Comparison of ENCODE assay signal across 10 cellular contexts in the genomic region with DNA sequence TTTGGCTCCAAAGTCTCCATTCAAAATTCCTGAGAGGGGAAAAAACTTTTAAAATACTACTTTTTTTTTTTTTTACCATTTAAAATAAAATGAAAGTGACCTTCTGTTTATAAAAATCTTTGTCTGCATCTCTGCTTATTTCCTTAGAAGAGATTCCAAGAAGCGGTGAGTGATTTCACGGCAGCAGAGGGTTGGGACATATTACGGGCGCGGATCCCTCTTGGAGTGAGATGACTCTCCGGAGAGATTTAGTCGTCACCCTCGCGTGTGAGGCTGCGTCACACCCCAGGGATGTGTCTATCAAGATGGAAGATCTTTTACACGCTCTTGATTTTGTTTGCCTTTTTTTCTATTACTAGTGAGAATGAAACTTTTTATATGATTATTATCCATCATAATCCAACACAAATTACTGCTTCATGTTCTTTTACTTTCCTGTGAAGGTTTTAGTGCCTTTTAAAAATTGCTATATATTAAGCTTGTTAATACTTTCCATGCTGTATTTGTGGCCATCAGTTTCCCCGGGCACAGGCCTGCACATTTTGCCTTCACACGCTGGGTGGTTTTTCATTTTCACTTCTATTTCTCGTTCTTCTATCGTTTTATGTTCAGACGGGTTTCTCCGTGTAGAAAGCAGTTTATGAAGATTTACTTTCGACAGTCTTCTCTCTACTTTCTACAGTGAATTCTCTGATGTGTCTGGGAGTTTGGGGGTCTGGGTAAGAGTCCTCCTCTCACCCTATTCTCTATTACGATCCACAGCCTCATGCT. TPM values are rescaled to one million over a fixed set of nuclear protein-coding genes. Genes with fewer than 3 reads are reported as not detected.
DNase-seq lines count a peak whose midpoint lies in the region; ATAC-seq and TF ChIP-seq lines count a peak whose summit lies in the region.
"Had no signal": no experiment of that assay in that cellular context is flagged by ENCODE, and none has a peak within 500 bp of the region (broad histone marks: within the 10 kb centered on the region; RNA-seq: fewer than 3 reads in every experiment).

No MANE protein-coding gene starts in this region.

- TF ChIP-seq EP300 in stomach (IDR thresholded peaks at IDR 0.05), result no peak

- no peak for TF ChIP-seq POLR2A in stomach (IDR thresholded peaks at IDR 0.05)

- peak overlapping the region; percentile 33 for H3K4me2 ChIP-seq in osteoblast (ENCODE audit: insufficient read depth, low read length)

- H2AFZ ChIP-seq in osteoblast (ENCODE audit: low read length), result no peak overlapping the region

- ATAC-seq in activated naive CD4-positive, alpha-beta T cell treated with anti-CD3 and anti-CD28 coated beads, Interleukin-2, amount 50 U/mL, for 72 hours, result no peak
- ATAC-seq in HG03354 (IDR thresholded peaks at IDR 0.05; ENCODE audit: poor library complexity, severe bottlenecking, unreplicated experiment) (no peak), omental fat pad (ENCODE audit: low FRiP score) (no peak)

- peaks cover 35 to 39% of the 10 kb centered on the region in 2 donors for H3K36me3 Mint-ChIP-seq in activated naive CD4-positive, alpha-beta T cell treated with anti-CD3 and anti-CD28 coated beads, Interleukin-2, amount 50 U/mL, for 72 hours

- peaks cover 4% of the 10 kb centered on the region for H3K36me3 ChIP-seq in osteoblast (ENCODE audit: insufficient read depth, low read length)
- H3K36me3 ChIP-seq in stomach, result peaks cover 0 to 18% (median 4%) of the 10 kb centered on the region in 4 donors

- H3K27ac ChIP-seq in osteoblast (ENCODE audit: low read depth, low read length), result no peak overlapping the region
- no peak overlapping the region for H3K27ac ChIP-seq in stomach

- H3K4me1 ChIP-seq in osteoblast (ENCODE audit: insufficient read depth, low read length) (no peaks in the 10 kb centered on the region), stomach (peaks cover 0 to 3% (median 0%) of the 10 kb centered on the region in 4 donors)

- peak overlapping the region; percentile 69 to 90 for H3K27ac Mint-ChIP-seq in activated naive CD4-positive, alpha-beta T cell treated with anti-CD3 and anti-CD28 coated beads, Interleukin-2, amount 50 U/mL, for 72 hours

- DNase-seq in AG20443 (ENCODE audit: low spot score), result peak; percentile 93
- DNase-seq in HCEC 1CT, result peak; percentile 38
- no peak for DNase-seq in activated naive CD4-positive, alpha-beta T cell treated with anti-CD3 and anti-CD28 coated beads, Interleukin-2, amount 50 U/mL, for 72 hours (ENCODE audit: low spot score in 2 of 2)
- no peak for DNase-seq in osteoblast (ENCODE audit: insufficient read length, low spot score, missing footprints)
- no peak for DNase-seq in anterior cingulate cortex (lab: John Stamatoyannopoulos, UW)
- no peak for DNase-seq in omental fat pad (ENCODE audit: low spot score)
- no peak for DNase-seq in stomach
- DNase-seq: activated gamma-delta T cell, DMS153 had no signal

- TF ChIP-seq CTCF in osteoblast (IDR thresholded peaks at IDR 0.05; ENCODE audit: extremely low read depth, low read depth, low read length), result no peak
- TF ChIP-seq CTCF in omental fat pad (IDR thresholded peaks at IDR 0.05), result no peak
- TF ChIP-seq CTCF in stomach (IDR thresholded peaks at IDR 0.05), result no peak

- H3K4me3 ChIP-seq in osteoblast (ENCODE audit: insufficient read depth, low read length) (no peak overlapping the region), stomach (no peak overlapping the region)

- WGBS in stomach, 5 donors, result 61 to 74% (median 71%) methylated on average over 19 of the region's 19 CpGs

- no peaks in the 10 kb centered on the region for H3K9me3 ChIP-seq in osteoblast (ENCODE audit: low read depth, low read length)
- no peaks in the 10 kb centered on the region for H3K9me3 ChIP-seq in stomach

- H3K9me3 Mint-ChIP-seq in activated naive CD4-positive, alpha-beta T cell treated with anti-CD3 and anti-CD28 coated beads, Interleukin-2, amount 50 U/mL, for 72 hours, result no peaks in the 10 kb centered on the region

- H3K27me3 ChIP-seq in osteoblast (ENCODE audit: insufficient read depth, low read length) (no peaks in the 10 kb centered on the region), stomach (peaks cover 0 to 71% (median 17%) of the 10 kb centered on the region in 3 donors)

- H4K20me1 ChIP-seq in osteoblast (ENCODE audit: insufficient read depth, low read length), result no peaks in the 10 kb centered on the region

- intact Hi-C loops in stomach (cut with DNase I; ENCODE audit: low total_unique reads), result no loop called here

- H3K79me2 ChIP-seq in osteoblast (ENCODE audit: insufficient read depth, low read length), result no peaks in the 10 kb centered on the region

RNA-seq across cellular contexts. Expression of gene RUNX3, which starts 9.7 kb away (rescaled TPM):
- 100 to 1,000 TPM; 119 to 136 TPM for total RNA-seq in activated naive CD4-positive, alpha-beta T cell treated with anti-CD3 and anti-CD28 coated beads, Interleukin-2, amount 50 U/mL, for 72 hours
- total RNA-seq in osteoblast (1.8 and 3.6 TPM in 2 replicates), omental fat pad (1 to 10 TPM; 1.6 to 6.7 (median 3.8) TPM), stomach (1 to 10 TPM in 3 of 5 donors, under 1 TPM in 1, not detected in 1; 0.29 to 6.1 (median 3.2) TPM)
- polyA plus RNA-seq in stomach, result 1 to 10 TPM; 1.5 to 4.0 (median 2.6) TPM

Comparison
In these comparisons a context has a peak if more than half of its experiments do, and no peak if none do; other contexts are left out.
1. DNase-seq: peak in AG20443 (single experiment) and HCEC 1CT (single experiment); none in activated naive CD4-positive, alpha-beta T cell treated with anti-CD3 and anti-CD28 coated beads, Interleukin-2, amount 50 U/mL, for 72 hours (0 of 2), osteoblast (single experiment), anterior cingulate cortex (0 of 58), omental fat pad (single experiment) and stomach (single experiment).
2. RNA of gene RUNX3, which starts 9.7 kb away (total RNA-seq): 119 to 136 TPM in activated naive CD4-positive, alpha-beta T cell treated with anti-CD3 and anti-CD28 coated beads, Interleukin-2, amount 50 U/mL, for 72 hours; 1.6 to 6.7 TPM in omental fat pad, 1.8 to 3.6 TPM in osteoblast and 0.29 to 6.1 TPM in stomach; every median in the first group is over 10 times any median in the second.